8 cellular contexts compared by ENCODE assay signal in genomic region chr7:55254596-55255500, GRCh38.
DNase-seq lines count a peak whose midpoint lies in the region; ATAC-seq and TF ChIP-seq lines count a peak whose summit lies in the region.

No MANE protein-coding gene starts in this region.

- H3K36me3 Mint-ChIP-seq in memory B cell, result no peaks in the 10 kb centered on the region

- peaks cover 8% of the 10 kb centered on the region for H3K27me3 ChIP-seq in effector memory CD4-positive, alpha-beta T cell (replicated peaks; ENCODE audit: control insufficient read depth, insufficient read depth, low read length, poor library complexity, severe bottlenecking)

- peaks cover 15% of the 10 kb centered on the region for H3K4me1 ChIP-seq in effector memory CD4-positive, alpha-beta T cell (ENCODE audit: control insufficient read depth, insufficient read depth, low read length, poor library complexity, severe bottlenecking)

- no peaks in the 10 kb centered on the region for H3K9me3 Mint-ChIP-seq in memory B cell

- TF ChIP-seq CTCF in AG09319 (IDR thresholded peaks at IDR 0.05; ENCODE audit: low read depth, low read length), result peak; percentile 58

- H3K4me1 Mint-ChIP-seq in memory B cell, result peaks cover 3% of the 10 kb centered on the region

- no peak overlapping the region for H3K27ac Mint-ChIP-seq in memory B cell

- no peak overlapping the region for H3K27ac ChIP-seq in effector memory CD4-positive, alpha-beta T cell (ENCODE audit: insufficient read depth, low read length, poor library complexity, severe bottlenecking)

- no peaks in the 10 kb centered on the region for H3K36me3 ChIP-seq in effector memory CD4-positive, alpha-beta T cell (ENCODE audit: control insufficient read depth, insufficient read depth, low read length)

- peaks cover 26% of the 10 kb centered on the region for H3K27me3 Mint-ChIP-seq in memory B cell

- ATAC-seq in GM19025 (IDR thresholded peaks at IDR 0.05; ENCODE audit: low read depth, unreplicated experiment) (peak; percentile 65), HG03175 (IDR thresholded peaks at IDR 0.05; ENCODE audit: unreplicated experiment) (peak; percentile 76), memory B cell (ENCODE audit: low read depth) (peak; percentile 62)

- DNase-seq in AG09319 (ENCODE audit: extremely low read depth, low read depth) (peak; percentile 61), NCI-H510A treated with DMSO at 0.1 percent for 48 hours (lab: John Stamatoyannopoulos, UW) (peak; percentile 72), memory B cell (ENCODE audit: low spot score in 2 of 2) (peak; percentile 51 to 69)
- DNase-seq in activated CD8-positive, alpha-beta memory T cell treated with anti-CD3 and anti-CD28 coated beads for 24 hours, result peak; percentile 92
- peak; percentile 9 to 33 (median 24) for DNase-seq in effector memory CD4-positive, alpha-beta T cell
- peak; percentile 25 for DNase-seq in stimulated activated CD8-positive, alpha-beta memory T cell treated with anti-CD3 and anti-CD28 coated beads, Interleukin-12 subunit alpha, Interleukin-12 subunit beta, amount 100 ng/mL, for 1 hour (ENCODE audit: low read depth)

- H3K4me3 Mint-ChIP-seq in memory B cell, result peak overlapping the region; percentile 86

- peak overlapping the region; percentile 67 for H3K4me3 ChIP-seq in effector memory CD4-positive, alpha-beta T cell (ENCODE audit: insufficient read depth, low read depth, low read length, poor library complexity, severe bottlenecking)

- no peaks in the 10 kb centered on the region for H3K9me3 ChIP-seq in effector memory CD4-positive, alpha-beta T cell (ENCODE audit: control insufficient read depth, low read length)

Comparison
In these comparisons a context has a peak if more than half of its experiments do, and no peak if none do; other contexts are left out.
1. DNase-seq: peak in every context shown above with its lines; median percentile 92 in activated CD8-positive, alpha-beta memory T cell treated with anti-CD3 and anti-CD28 coated beads for 24 hours; 72 in NCI-H510A treated with DMSO at 0.1 percent for 48 hours; 61 in AG09319; 60 in memory B cell; 25 in stimulated activated CD8-positive, alpha-beta memory T cell treated with anti-CD3 and anti-CD28 coated beads, Interleukin-12 subunit alpha, Interleukin-12 subunit beta, amount 100 ng/mL, for 1 hour; 24 in effector memory CD4-positive, alpha-beta T cell.